8 cellular contexts compared by ENCODE assay signal in the genomic region with DNA sequence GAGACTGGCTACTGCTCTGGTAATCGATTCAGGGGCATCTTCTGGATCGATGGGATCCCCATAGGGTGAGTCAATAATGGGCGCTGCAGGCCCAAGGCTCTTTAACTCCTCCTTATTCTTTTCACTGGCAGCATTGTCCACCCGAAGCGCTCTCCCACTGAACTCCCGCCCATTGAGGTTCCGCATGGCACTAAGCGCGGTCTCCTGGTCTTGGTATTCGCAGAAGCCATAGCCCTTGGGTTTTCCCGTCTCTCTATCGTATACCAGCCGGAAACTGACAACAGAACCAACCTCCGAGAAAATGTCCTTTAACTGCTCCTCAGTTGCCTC. TPM values are rescaled to one million over a fixed set of nuclear protein-coding genes. Genes with fewer than 3 reads are reported as not detected.
A peak's percentile ranks its signal among the peaks of the same experiment; 100 is the strongest.
DNase-seq lines count a peak whose midpoint lies in the region; ATAC-seq lines count a peak whose summit lies in the region.

No MANE protein-coding gene starts in this region.

- H3K4me3 Mint-ChIP-seq in activated T-cell treated with anti-CD3 and anti-CD28 coated beads, Interleukin-2, amount 50 U/mL, for 24 hours = peak overlapping the region; percentile 98
- peak overlapping the region; percentile 95 for H3K4me3 Mint-ChIP-seq in activated CD4-positive, alpha-beta memory T cell treated with anti-CD3 and anti-CD28 coated beads for 36 hours

- CTCF ChIA-PET in activated CD4-positive, alpha-beta memory T cell treated with anti-CD3 and anti-CD28 coated beads for 36 hours (lab: Charles Lee) = no interaction called here

- H3K27me3 Mint-ChIP-seq in activated T-cell treated with anti-CD3 and anti-CD28 coated beads, Interleukin-2, amount 50 U/mL, for 24 hours = no peaks in the 10 kb centered on the region
- H3K27me3 Mint-ChIP-seq in activated CD4-positive, alpha-beta memory T cell treated with anti-CD3 and anti-CD28 coated beads for 36 hours = no peaks in the 10 kb centered on the region

- H3K9me3 Mint-ChIP-seq in activated T-cell treated with anti-CD3 and anti-CD28 coated beads, Interleukin-2, amount 50 U/mL, for 24 hours = no peaks in the 10 kb centered on the region
- H3K9me3 Mint-ChIP-seq in activated CD4-positive, alpha-beta memory T cell treated with anti-CD3 and anti-CD28 coated beads for 36 hours = no peaks in the 10 kb centered on the region

- no peak for DNase-seq in activated T-cell treated with anti-CD3 and anti-CD28 coated beads, Interleukin-2, amount 50 U/mL, for 24 hours
- DNase-seq in activated T-cell treated with anti-CD3 and anti-CD28 coated beads, Interleukin-2, amount 50 U/mL, for 48 hours = no peak
- DNase-seq in activated CD4-positive, alpha-beta memory T cell treated with anti-CD3 and anti-CD28 coated beads for 36 hours = no peak
- DNase-seq in left cardiac atrium (no peak), skeletal muscle cell (ENCODE audit: low read depth) (no peak), SKM-1 treated with dmso at 0.1 percent for 144 hours (lab: John Stamatoyannopoulos, UW; ENCODE audit: unreplicated experiment) (no peak)
- DNase-seq in activated CD4-positive, CD25-positive, alpha-beta regulatory T cell treated with anti-CD3 and anti-CD28 coated beads, Interleukin-2, amount 50 U/mL, for 72 hours = no peak

- peaks cover 58% of the 10 kb centered on the region for H3K4me1 Mint-ChIP-seq in activated T-cell treated with anti-CD3 and anti-CD28 coated beads, Interleukin-2, amount 50 U/mL, for 24 hours (ENCODE audit: low read depth)
- H3K4me1 Mint-ChIP-seq in activated CD4-positive, alpha-beta memory T cell treated with anti-CD3 and anti-CD28 coated beads for 36 hours (ENCODE audit: low read depth) = peaks cover 48% of the 10 kb centered on the region

- peak overlapping the region; percentile 95 for H3K4me3 ChIP-seq in skeletal muscle cell (ENCODE audit: low read depth, low read length)

- H3K27ac Mint-ChIP-seq in activated T-cell treated with anti-CD3 and anti-CD28 coated beads, Interleukin-2, amount 50 U/mL, for 24 hours = peak overlapping the region; percentile 100
- H3K27ac Mint-ChIP-seq in activated CD4-positive, alpha-beta memory T cell treated with anti-CD3 and anti-CD28 coated beads for 36 hours = peak overlapping the region; percentile 100

- peaks cover 52% of the 10 kb centered on the region for H3K36me3 Mint-ChIP-seq in activated T-cell treated with anti-CD3 and anti-CD28 coated beads, Interleukin-2, amount 50 U/mL, for 24 hours (ENCODE audit: low read depth)
- H3K36me3 Mint-ChIP-seq in activated CD4-positive, alpha-beta memory T cell treated with anti-CD3 and anti-CD28 coated beads for 36 hours = peaks cover 33% of the 10 kb centered on the region

- peak; percentile 28 for ATAC-seq in HG03103 (IDR thresholded peaks at IDR 0.05; ENCODE audit: low read depth, unreplicated experiment)
- peak; percentile 40 to 55 for ATAC-seq in left cardiac atrium

- POLR2A ChIA-PET in activated CD4-positive, alpha-beta memory T cell treated with anti-CD3 and anti-CD28 coated beads for 36 hours (lab: Charles Lee) = no interaction called here

- intact Hi-C loops in activated CD4-positive, alpha-beta memory T cell treated with anti-CD3 and anti-CD28 coated beads for 36 hours (cut with micrococcal nuclease) = loop anchor here (5.0 kb wide), 2 partner anchors 1062 to 1077 kb away; a partner anchor contains a TSS
- intact Hi-C loops in left cardiac atrium (cut with DNase I) = no loop called here

RNA-seq across cellular contexts. Expression of a gene that starts 0.3 kb away (rescaled TPM):
- 10 to 100 TPM; 26.4 TPM for total RNA-seq in activated CD4-positive, alpha-beta memory T cell treated with anti-CD3 and anti-CD28 coated beads for 36 hours
- total RNA-seq in left cardiac atrium = 10 to 100 TPM; 19.2 to 23.7 TPM
